1 cellular context compared by ENCODE assay signal in genomic region chr12:88310666-88311065, GRCh38.
TF ChIP-seq lines count a peak whose summit lies in the region.

No MANE protein-coding gene starts in this region.

TF ChIP-seq in IMR-90, 13 proteins besides CTCF, POLR2A, EP300 and RAD21:
- TF ChIP-seq, protein P1, sequence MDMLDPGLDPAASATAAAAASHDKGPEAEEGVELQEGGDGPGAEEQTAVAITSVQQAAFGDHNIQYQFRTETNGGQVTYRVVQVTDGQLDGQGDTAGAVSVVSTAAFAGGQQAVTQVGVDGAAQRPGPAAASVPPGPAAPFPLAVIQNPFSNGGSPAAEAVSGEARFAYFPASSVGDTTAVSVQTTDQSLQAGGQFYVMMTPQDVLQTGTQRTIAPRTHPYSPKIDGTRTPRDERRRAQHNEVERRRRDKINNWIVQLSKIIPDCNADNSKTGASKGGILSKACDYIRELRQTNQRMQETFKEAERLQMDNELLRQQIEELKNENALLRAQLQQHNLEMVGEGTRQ (IDR thresholded peaks at IDR 0.05; ENCODE audit: low read depth, low read length) = no peak
- TF ChIP-seq FOS (IDR thresholded peaks at IDR 0.05; ENCODE audit: low read depth, low read length) (no peak), NFE2L2 (IDR thresholded peaks at IDR 0.05; ENCODE audit: low read depth, low read length) (no peak), MAZ (IDR thresholded peaks at IDR 0.05; ENCODE audit: borderline replicate concordance, low read depth, low read length) (no peak), SMC3 (IDR thresholded peaks at IDR 0.05; ENCODE audit: low read depth, low read length) (no peak), RFX5 (IDR thresholded peaks at IDR 0.05; ENCODE audit: low read depth, low read length) (no peak), ELK1 (IDR thresholded peaks at IDR 0.05; ENCODE audit: borderline replicate concordance, low read depth, low read length) (no peak), MXI1 (IDR thresholded peaks at IDR 0.05; ENCODE audit: borderline replicate concordance, low read depth, low read length) (no peak), BHLHE40 (IDR thresholded peaks at IDR 0.05; ENCODE audit: low read depth, low read length) (no peak), MAFK (IDR thresholded peaks at IDR 0.05; ENCODE audit: low read depth, low read length) (no peak), CEBPB (IDR thresholded peaks at IDR 0.05; ENCODE audit: low read depth, low read length) (no peak), RCOR1 (IDR thresholded peaks at IDR 0.05; ENCODE audit: insufficient replicate concordance, low read length) (no peak), CHD1 (IDR thresholded peaks at IDR 0.05; ENCODE audit: low read depth, low read length) (no peak)
